ENCODE assay signal across 13 cellular contexts in genomic region chr17:17050346-17051345, GRCh38. TPM values are rescaled to one million over a fixed set of nuclear protein-coding genes. Genes with fewer than 3 reads are reported as not detected.
DNase-seq lines count a peak whose midpoint lies in the region; ATAC-seq and TF ChIP-seq lines count a peak whose summit lies in the region.
"Had no signal": no experiment of that assay in that cellular context is flagged by ENCODE, and none has a peak within 500 bp of the region (broad histone marks: within the 10 kb centered on the region; RNA-seq: fewer than 3 reads in every experiment).

No MANE protein-coding gene starts in this region.

- in situ Hi-C loops in IMR-90 (cut with MboI; ENCODE audit: low sequenced_read_pairs), result no loop called here

- TF ChIP-seq EP300 in sigmoid colon (IDR thresholded peaks at IDR 0.05), result no peak

- 0 out of 2 replicates have a peak overlapping the region, but pooled peaks have one; percentile 3 for H3K23ac ChIP-seq in IMR-90 (ENCODE audit: low read depth, low read length)

- H2BK5ac ChIP-seq in IMR-90 (ENCODE audit: low read depth, low read length, poor library complexity, severe bottlenecking), result no peak overlapping the region

- H3K9ac ChIP-seq in IMR-90 (ENCODE audit: low read depth, low read length), result no peak overlapping the region

- H3K27me3 Mint-ChIP-seq in CD8-positive, alpha-beta T cell (ENCODE audit: low read depth), result no peaks in the 10 kb centered on the region
- no peaks in the 10 kb centered on the region for H3K27me3 Mint-ChIP-seq in HFFc6 (ENCODE audit: insufficient read depth)
- H3K27me3 Mint-ChIP-seq: stimulated activated naive CD8-positive, alpha-beta T cell treated with anti-CD3 and anti-CD28 coated beads, Interleukin-15, Interleukin-2, amounts not matched to agents 100 ng/mL and 50 ng/mL, for 24 hours had no signal

- 83% methylated on average over 4 of the region's 15 CpGs; no CpG with 5 or more reads in 1 of the 2 experiments for WGBS in IMR-90 (ENCODE audit: extremely low coverage in 2 of 2, insufficient read length in 1 of 2), 2 experiments
- 87 to 88% methylated on average over 11 to 13 of the region's 15 CpGs for WGBS in esophagus squamous epithelium, 2 donors
- 91 to 94% methylated on average over 15 of the region's 15 CpGs for WGBS in sigmoid colon, 2 donors

- no peak overlapping the region for H2BK15ac ChIP-seq in IMR-90 (ENCODE audit: low read depth, low read length)

- no peak overlapping the region; the same call in 1 of the 2 replicates for H2AK5ac ChIP-seq in IMR-90 (ENCODE audit: low read depth, low read length)

- peak in 1 of 7 experiments; percentile 45 for DNase-seq in CD8-positive, alpha-beta T cell
- DNase-seq in IMR-90 (no peak), esophagus squamous epithelium (lab: John Stamatoyannopoulos, UW) (no peak), sigmoid colon (peak; percentile 51), NCI-H2081 treated with DMSO at 0.1 percent for 48 hours (lab: John Stamatoyannopoulos, UW) (no peak), caudate nucleus (lab: John Stamatoyannopoulos, UW) (no peak), HFFc6 (no peak)
- DNase-seq: activated gamma-delta T cell treated with Interleukin-2 at 50 U/mL for 16 hours; NCI-H1436; NCI-H524; stimulated activated CD4-positive, alpha-beta T cell treated with anti-CD3 and anti-CD28 coated beads, Interleukin-4, amount 100 ng/mL, for 4 hours had no signal

- H3K36me3 Mint-ChIP-seq in CD8-positive, alpha-beta T cell, result peaks cover 4% of the 10 kb centered on the region
- H3K36me3 Mint-ChIP-seq in HFFc6 (ENCODE audit: low read depth), result peaks cover 17% of the 10 kb centered on the region

- H4K8ac ChIP-seq in IMR-90 (ENCODE audit: low read depth in 2 of 2, low read length in 2 of 2), result no peak overlapping the region; a peak in 1 of 4 replicates

- H4K5ac ChIP-seq in IMR-90 (ENCODE audit: low read depth, low read length), result no peak overlapping the region

- no peaks in the 10 kb centered on the region for H3K36me3 ChIP-seq in CD8-positive, alpha-beta T cell (ENCODE audit: insufficient read depth, low read length)
- H3K36me3 ChIP-seq in IMR-90 (ENCODE audit: control insufficient read depth, insufficient read depth, low read length) (peaks cover 5% of the 10 kb centered on the region; the same call in 1 of the 2 replicates), esophagus squamous epithelium (no peaks in the 10 kb centered on the region), sigmoid colon (no peaks in the 10 kb centered on the region)
- H3K36me3 ChIP-seq: cardiac muscle cell had no signal

- peaks cover 50% of the 10 kb centered on the region for H3K4me1 ChIP-seq in CD8-positive, alpha-beta T cell (ENCODE audit: insufficient read depth, low read length)
- H3K4me1 ChIP-seq in IMR-90 (ENCODE audit: control insufficient read depth, insufficient read depth, low read length) (peaks cover 17% of the 10 kb centered on the region), esophagus squamous epithelium (peaks cover 41 to 100% (median 57%) of the 10 kb centered on the region in 3 donors), sigmoid colon (peaks cover 0 to 68% (median 62%) of the 10 kb centered on the region in 4 donors)

- H2BK20ac ChIP-seq in IMR-90 (ENCODE audit: low read depth, low read length), result no peak overlapping the region

- POLR2A ChIA-PET in CD8-positive, alpha-beta T cell (lab: Charles Lee), result interaction anchor here (0.7 to 1.5 kb wide), 2 partner anchors 8 to 180 kb away, joined by 5 read pairs; no protein-coding TSS in a partner anchor
- POLR2A ChIA-PET in IMR-90 (lab: Charles Lee; ENCODE audit: unreplicated experiment), result no interaction called here

- no peak overlapping the region for H3K4me3 ChIP-seq in CD8-positive, alpha-beta T cell (ENCODE audit: low read depth, low read length)
- H3K4me3 ChIP-seq in IMR-90 (ENCODE audit: insufficient read depth, low read depth, low read length) (no peak overlapping the region), esophagus squamous epithelium (no peak overlapping the region), sigmoid colon (no peak overlapping the region)
- H3K4me3 ChIP-seq: cardiac muscle cell had no signal

- H3K9me1 ChIP-seq in IMR-90 (ENCODE audit: insufficient read depth, low read length), result peaks cover 53% of the 10 kb centered on the region

- H3K27ac ChIP-seq in CD8-positive, alpha-beta T cell (ENCODE audit: low read depth, low read length), result no peak overlapping the region
- no peak overlapping the region for H3K27ac ChIP-seq in IMR-90 (ENCODE audit: insufficient read depth, low read length)
- peak overlapping the region in 3 of 4 donors; percentile 75 to 83 (median 78) for H3K27ac ChIP-seq in esophagus squamous epithelium
- no peak overlapping the region for H3K27ac ChIP-seq in sigmoid colon
- no peak overlapping the region for H3K27ac ChIP-seq in caudate nucleus (ENCODE audit: low read depth, low read length)
- H3K27ac ChIP-seq: cardiac muscle cell had no signal

- no peak overlapping the region for H3K56ac ChIP-seq in IMR-90 (ENCODE audit: extremely low read depth, insufficient read depth, low read length)

- no TSS peak for BruUV-seq in IMR-90 (replicated peaks; lab: Mats Ljungman, UMichigan)

- H3K79me1 ChIP-seq in IMR-90 (ENCODE audit: low read depth in 1 of 2, low read length in 2 of 2), result peaks cover 12 to 87% of the 10 kb centered on the region in 2 experiments

- intact Hi-C loops in CD8-positive, alpha-beta T cell (cut with DNase I, micrococcal nuclease), result no loop called here
- intact Hi-C loops in IMR-90 (cut with micrococcal nuclease) (no loop called here), esophagus squamous epithelium (cut with DNase I) (no loop called here), sigmoid colon (cut with DNase I) (no loop called here)

- dilution Hi-C loops in IMR-90 (cut with HindIII; ENCODE audit: low sequenced_read_pairs, unreplicated experiment), result no loop called here

- TF ChIP-seq POLR2A in IMR-90 (IDR thresholded peaks at IDR 0.05; ENCODE audit: low read depth, low read length) (no peak), esophagus squamous epithelium (IDR thresholded peaks at IDR 0.05) (no peak), sigmoid colon (IDR thresholded peaks at IDR 0.05) (no peak)

- ATAC-seq in CD8-positive, alpha-beta T cell, result no peak
- no peak for ATAC-seq in IMR-90 (ENCODE audit: low read depth)

- no peak overlapping the region for H3K4me2 ChIP-seq in IMR-90 (ENCODE audit: low read depth, low read length)

- H3K14ac ChIP-seq in IMR-90 (replicated peaks; ENCODE audit: low read depth, low read length), result no peak overlapping the region

- H3K9me3 ChIP-seq in CD8-positive, alpha-beta T cell (ENCODE audit: low read length), result no peaks in the 10 kb centered on the region
- no peaks in the 10 kb centered on the region for H3K9me3 ChIP-seq in IMR-90 (ENCODE audit: control insufficient read depth, insufficient read depth, low read length)
- no peaks in the 10 kb centered on the region for H3K9me3 ChIP-seq in esophagus squamous epithelium
- H3K9me3 ChIP-seq in sigmoid colon, result no peaks in the 10 kb centered on the region

- no peak for TF ChIP-seq RAD21 in IMR-90 (IDR thresholded peaks at IDR 0.05; ENCODE audit: low read length)

- peak overlapping the region; percentile 74 for H3K27ac Mint-ChIP-seq in CD8-positive, alpha-beta T cell
- H3K27ac Mint-ChIP-seq in HFFc6, result no peak overlapping the region
- H3K27ac Mint-ChIP-seq: stimulated activated naive CD8-positive, alpha-beta T cell treated with anti-CD3 and anti-CD28 coated beads, Interleukin-15, Interleukin-2, amounts not matched to agents 100 ng/mL and 50 ng/mL, for 24 hours had no signal

- no peak overlapping the region for H4K91ac ChIP-seq in IMR-90 (ENCODE audit: insufficient read depth, low read depth, low read length)

- H3K4me1 Mint-ChIP-seq in CD8-positive, alpha-beta T cell (ENCODE audit: low read depth), result peaks cover 79% of the 10 kb centered on the region
- H3K4me1 Mint-ChIP-seq in HFFc6 (ENCODE audit: low read depth), result peaks cover 85% of the 10 kb centered on the region

- no peak overlapping the region for H3K18ac ChIP-seq in IMR-90 (ENCODE audit: low read depth, low read length)

- H2AK9ac ChIP-seq in IMR-90 (replicated peaks; ENCODE audit: low read depth, low read length, poor library complexity), result no peak overlapping the region

- CTCF ChIA-PET in CD8-positive, alpha-beta T cell (lab: Charles Lee), result interaction anchor here (0.7 kb wide), 1 partner anchor 954 kb away, joined by 3 read pairs; no protein-coding TSS in a partner anchor
- CTCF ChIA-PET in IMR-90 (lab: Yijun Ruan, JAX), result no interaction called here

- H2BK120ac ChIP-seq in IMR-90 (ENCODE audit: low read depth, low read length), result no peak overlapping the region

- H4K20me1 ChIP-seq in IMR-90 (ENCODE audit: insufficient read depth, low read length), result peaks cover 94% of the 10 kb centered on the region

- H3K9me3 Mint-ChIP-seq in CD8-positive, alpha-beta T cell, result no peaks in the 10 kb centered on the region
- no peaks in the 10 kb centered on the region for H3K9me3 Mint-ChIP-seq in HFFc6
- H3K9me3 Mint-ChIP-seq: stimulated activated naive CD8-positive, alpha-beta T cell treated with anti-CD3 and anti-CD28 coated beads, Interleukin-15, Interleukin-2, amounts not matched to agents 100 ng/mL and 50 ng/mL, for 24 hours had no signal

- H3K27me3 ChIP-seq in CD8-positive, alpha-beta T cell (ENCODE audit: insufficient read depth, low read length), result no peaks in the 10 kb centered on the region
- H3K27me3 ChIP-seq in IMR-90 (ENCODE audit: control insufficient read depth, insufficient read depth, low read length), result no peaks in the 10 kb centered on the region
- no peaks in the 10 kb centered on the region for H3K27me3 ChIP-seq in esophagus squamous epithelium
- H3K27me3 ChIP-seq in sigmoid colon, result no peaks in the 10 kb centered on the region
- H3K27me3 ChIP-seq: cardiac muscle cell had no signal

- H3K4ac ChIP-seq in IMR-90 (ENCODE audit: low read depth, low read length), result no peak overlapping the region

- H2AFZ ChIP-seq in IMR-90 (replicated peaks; ENCODE audit: low read length, poor library complexity), result no peak overlapping the region

- no peak for TF ChIP-seq CTCF in CD8-positive, alpha-beta T cell (IDR thresholded peaks at IDR 0.05)
- TF ChIP-seq CTCF in IMR-90 (conservative IDR thresholded peaks at IDR 0.05; ENCODE audit: low read depth, low read length), result no peak
- TF ChIP-seq CTCF in esophagus squamous epithelium (IDR thresholded peaks at IDR 0.05), result no peak
- TF ChIP-seq CTCF in sigmoid colon (IDR thresholded peaks at IDR 0.05), result no peak
- no peak for TF ChIP-seq CTCF in HFFc6 (IDR thresholded peaks at IDR 0.05)

- H3K4me3 Mint-ChIP-seq in CD8-positive, alpha-beta T cell, result no peak overlapping the region
- no peak overlapping the region for H3K4me3 Mint-ChIP-seq in HFFc6
- H3K4me3 Mint-ChIP-seq: stimulated activated naive CD8-positive, alpha-beta T cell treated with anti-CD3 and anti-CD28 coated beads, Interleukin-15, Interleukin-2, amounts not matched to agents 100 ng/mL and 50 ng/mL, for 24 hours had no signal

RNA-seq across cellular contexts. Expression of gene MPRIP, which starts 8.4 kb away (rescaled TPM):
- total RNA-seq in CD8-positive, alpha-beta T cell, result 100 to 1,000 TPM; 146 to 149 TPM
- 111 and 113 TPM in 2 replicates for total RNA-seq in IMR-90 (2012; rRNA removed)
- polyA plus RNA-seq in IMR-90 (2012; rRNA removed), result 147 and 149 TPM in 2 replicates
- 125 and 140 TPM in 2 replicates for polyA plus RNA-seq in IMR-90 (2012; cell fraction: cytosol; rRNA removed)
- polyA plus RNA-seq in IMR-90 (2012; cell fraction: nucleus; rRNA removed; ENCODE audit: low replicate concordance), result 139 TPM in 2 replicates
- 100 to 1,000 TPM in 3 of 4 donors, 10 to 100 TPM in 1; 65.7 to 168 (median 147) TPM for total RNA-seq in esophagus squamous epithelium
- total RNA-seq in sigmoid colon, result 100 to 1,000 TPM in 1 of 4 donors, 10 to 100 TPM in 3; 59.6 to 101 (median 80.4) TPM
- 100 to 1,000 TPM in 1 of 3 donors, 10 to 100 TPM in 2; 43.2 to 113 (median 67.9) TPM for polyA plus RNA-seq in sigmoid colon
- total RNA-seq in HFFc6 (2021; fragmentation: NEBNext Ultra II Directional; extraction: Animal tissue kit (Norgen Biotek cat#: 25700)), result 100 to 1,000 TPM; 350 to 409 (median 372) TPM

Comparison
In these comparisons a context has a peak if more than half of its experiments do, and no peak if none do; other contexts are left out.
1. H3K27ac ChIP-seq: peak in esophagus squamous epithelium (3 of 4); none in CD8-positive, alpha-beta T cell (single experiment), IMR-90 (single experiment), sigmoid colon (0 of 4) and caudate nucleus (single experiment).